11 cellular contexts compared by ENCODE assay signal in the genomic region with DNA sequence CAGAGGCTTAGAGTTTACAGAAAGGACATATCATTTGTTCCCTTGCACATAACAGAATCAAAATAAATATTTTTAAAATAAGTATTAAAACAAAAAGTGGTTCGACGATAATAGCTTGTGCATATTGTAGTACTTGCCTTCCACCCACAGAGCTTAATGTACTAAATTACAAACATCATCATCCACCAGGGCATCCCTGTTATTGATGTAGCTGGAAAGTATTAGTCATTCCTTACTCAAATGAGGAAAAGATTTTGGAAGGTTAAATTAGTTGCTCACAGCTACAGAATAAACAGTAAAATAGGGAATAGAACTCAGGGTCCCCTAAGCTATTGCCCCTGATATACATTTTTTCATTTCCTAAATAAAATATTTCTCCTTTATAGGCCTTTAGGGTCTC.
DNase-seq lines count a peak whose midpoint lies in the region; ATAC-seq, FAIRE-seq and TF ChIP-seq lines count a peak whose summit lies in the region.
"Had no signal": no experiment of that assay in that cellular context is flagged by ENCODE, and none has a peak within 500 bp of the region (broad histone marks: within the 10 kb centered on the region; RNA-seq: fewer than 3 reads in every experiment).

No MANE protein-coding gene starts in this region.

- H3K27me3 Mint-ChIP-seq in natural killer cell treated with Interleukin-12 subunit alpha and Interleukin-12 subunit beta and Interleukin-15 and Interleukin-18, amount 100 ng/mL, for 72 hours, result no peaks in the 10 kb centered on the region

- no peak for TF ChIP-seq CTCF in epithelial cell of esophagus (IDR thresholded peaks at IDR 0.05; ENCODE audit: insufficient read depth, low read depth, low read length, missing control alignments)

- peaks cover 7% of the 10 kb centered on the region for H3K9me3 Mint-ChIP-seq in natural killer cell treated with Interleukin-12 subunit alpha and Interleukin-12 subunit beta and Interleukin-15 and Interleukin-18, amount 100 ng/mL, for 72 hours

- H3K36me3 Mint-ChIP-seq in natural killer cell treated with Interleukin-12 subunit alpha and Interleukin-12 subunit beta and Interleukin-15 and Interleukin-18, amount 100 ng/mL, for 72 hours, result no peaks in the 10 kb centered on the region

- no peak for ATAC-seq in natural killer cell treated with Interleukin-12 subunit alpha and Interleukin-12 subunit beta and Interleukin-15 and Interleukin-18, amount 100 ng/mL, for 72 hours
- no peak for ATAC-seq in GM18907 (IDR thresholded peaks at IDR 0.05; ENCODE audit: unreplicated experiment)
- ATAC-seq: stimulated activated naive CD8-positive, alpha-beta T cell treated with anti-CD3 and anti-CD28 coated beads, Interleukin-15, Interleukin-2, amounts not matched to agents 100 U/mL and 50 U/mL, for 24 hours had no signal

- no peak overlapping the region for H3K4me3 Mint-ChIP-seq in natural killer cell treated with Interleukin-12 subunit alpha and Interleukin-12 subunit beta and Interleukin-15 and Interleukin-18, amount 100 ng/mL, for 72 hours
- H3K4me3 Mint-ChIP-seq: neural crest cell had no signal

- DNase-seq in AG20443 (ENCODE audit: low spot score) (peak; percentile 52), LoVo (ENCODE audit: low spot score) (peak; percentile 55), epithelial cell of esophagus (ENCODE audit: low read depth) (peak; percentile 52), myocyte (ENCODE audit: low read depth) (peak; percentile 44), GM19240 (ENCODE audit: insufficient read length, low spot score) (no peak), GM12891 (ENCODE audit: insufficient read length, low spot score) (no peak)
- no peak for DNase-seq in natural killer cell treated with Interleukin-12 subunit alpha and Interleukin-12 subunit beta and Interleukin-15 and Interleukin-18, amount 100 ng/mL, for 72 hours (ENCODE audit: low spot score)
- DNase-seq: activated CD8-positive, alpha-beta memory T cell treated with anti-CD3 and anti-CD28 coated beads, Interleukin-2, amount 50 U/mL, for 48 hours; stimulated activated naive CD8-positive, alpha-beta T cell treated with anti-CD3 and anti-CD28 coated beads, Interleukin-15, Interleukin-2, amounts not matched to agents 100 U/mL and 50 U/mL, for 24 hours had no signal

- no peak for FAIRE-seq in GM12891 (lab: Jason Lieb, UNC)

- TF ChIP-seq POLR2A in GM12891 (IDR thresholded peaks at IDR 0.05; ENCODE audit: low read depth, low read length), result no peak

- no peak overlapping the region for H3K27ac Mint-ChIP-seq in natural killer cell treated with Interleukin-12 subunit alpha and Interleukin-12 subunit beta and Interleukin-15 and Interleukin-18, amount 100 ng/mL, for 72 hours

- no peak overlapping the region for H3K4me3 ChIP-seq in epithelial cell of esophagus (ENCODE audit: low read length)

- no peaks in the 10 kb centered on the region for H3K4me1 Mint-ChIP-seq in natural killer cell treated with Interleukin-12 subunit alpha and Interleukin-12 subunit beta and Interleukin-15 and Interleukin-18, amount 100 ng/mL, for 72 hours (ENCODE audit: low read depth in 2 of 2)
- H3K4me1 Mint-ChIP-seq: neural crest cell had no signal

TF ChIP-seq in GM12891, 5 proteins besides CTCF, POLR2A, EP300 and RAD21:
- TF ChIP-seq POU2F2 (IDR thresholded peaks at IDR 0.05; ENCODE audit: low read depth, low read length) (no peak), POLR2AphosphoS5 (IDR thresholded peaks at IDR 0.05; ENCODE audit: low read depth, low read length) (no peak), SPI1 (IDR thresholded peaks at IDR 0.05; ENCODE audit: low read depth, low read length) (no peak), PAX5 (IDR thresholded peaks at IDR 0.05; ENCODE audit: insufficient read depth, low read length, severe bottlenecking) (no peak), TAF1 (IDR thresholded peaks at IDR 0.05; ENCODE audit: low read depth, low read length) (no peak)

Comparison
In these comparisons a context has a peak if more than half of its experiments do, and no peak if none do; other contexts are left out.
1. DNase-seq: peak in AG20443 (single experiment), LoVo (single experiment), epithelial cell of esophagus (single experiment) and myocyte (single experiment); none in natural killer cell treated with Interleukin-12 subunit alpha and Interleukin-12 subunit beta and Interleukin-15 and Interleukin-18, amount 100 ng/mL, for 72 hours (single experiment), GM19240 (single experiment) and GM12891 (single experiment).